ENCODE assay signal across 23 cellular contexts in genomic region chr20:20566523-20566922, GRCh38.
DNase-seq lines count a peak whose midpoint lies in the region; ATAC-seq, FAIRE-seq and TF ChIP-seq lines count a peak whose summit lies in the region.
"Had no signal": no experiment of that assay in that cellular context is flagged by ENCODE, and none has a peak within 500 bp of the region (broad histone marks: within the 10 kb centered on the region; RNA-seq: fewer than 3 reads in every experiment).

No MANE protein-coding gene starts in this region.

- H3K4me1 Mint-ChIP-seq in Caco-2 (ENCODE audit: low read depth, unreplicated experiment) = no peaks in the 10 kb centered on the region
- no peaks in the 10 kb centered on the region for H3K4me1 Mint-ChIP-seq in chondrocyte (ENCODE audit: low read depth)

- TF ChIP-seq CTCF in Caco-2 (IDR thresholded peaks at IDR 0.05; ENCODE audit: insufficient read depth in 1 of 2, low read depth in 1 of 2, low read length in 1 of 2, severe bottlenecking in 1 of 2, unreplicated experiment in 1 of 2) = no peak
- no peak for TF ChIP-seq CTCF in pancreas (IDR thresholded peaks at IDR 0.05)
- TF ChIP-seq CTCF in PC-9 (conservative IDR thresholded peaks at IDR 0.05) = no peak
- no peak for TF ChIP-seq CTCF in testis (IDR thresholded peaks at IDR 0.05)
- TF ChIP-seq CTCF in chondrocyte (IDR thresholded peaks at IDR 0.05) = no peak

- H3K36me3 Mint-ChIP-seq in Caco-2 (ENCODE audit: insufficient read depth, unreplicated experiment) (no peaks in the 10 kb centered on the region), chondrocyte (ENCODE audit: low read depth) (peaks cover 2% of the 10 kb centered on the region)

- H3K27me3 ChIP-seq in Caco-2 (replicated peaks; ENCODE audit: control insufficient read depth, insufficient read depth, low read length) = no peaks in the 10 kb centered on the region
- no peaks in the 10 kb centered on the region for H3K27me3 ChIP-seq in pancreas
- H3K27me3 ChIP-seq in PC-9 (ENCODE audit: insufficient read depth, low read depth) = no peaks in the 10 kb centered on the region
- no peaks in the 10 kb centered on the region for H3K27me3 ChIP-seq in testis
- H3K27me3 ChIP-seq: Peyer's patch had no signal

- no peak overlapping the region for H3K4me3 ChIP-seq in Caco-2 (ENCODE audit: low read depth, low read length)
- no peak overlapping the region for H3K4me3 ChIP-seq in pancreas
- no peak overlapping the region for H3K4me3 ChIP-seq in PC-9
- H3K4me3 ChIP-seq in testis = no peak overlapping the region
- H3K4me3 ChIP-seq: Peyer's patch had no signal

- no peaks in the 10 kb centered on the region for H4K20me1 ChIP-seq in PC-9 (ENCODE audit: insufficient read depth)

- no peaks in the 10 kb centered on the region for H3K79me2 ChIP-seq in PC-9 (ENCODE audit: low read depth)

- peak; percentile 77 to 90 (median 82) for ATAC-seq in pancreas
- ATAC-seq: CD8-positive, alpha-beta T cell; SK-N-SH treated with all-trans-retinoic acid at 6 μM for 48 hours had no signal

- no peaks in the 10 kb centered on the region for H3K9me3 ChIP-seq in Caco-2
- no peaks in the 10 kb centered on the region for H3K9me3 ChIP-seq in pancreas
- no peaks in the 10 kb centered on the region for H3K9me3 ChIP-seq in PC-9 (ENCODE audit: insufficient read depth, low read depth)
- no peaks in the 10 kb centered on the region for H3K9me3 ChIP-seq in testis
- H3K9me3 ChIP-seq: Peyer's patch had no signal

- H3K9me2 ChIP-seq in PC-9 (ENCODE audit: insufficient read depth) = 0 out of 2 replicates have a peak, but pooled peaks cover 3% of the 10 kb centered on the region

- WGBS in pancreas, 2 donors = 13 to 19% methylated on average over 1 of the region's 1 CpG
- WGBS in testis, 2 donors = 72 to 79% methylated on average over 1 of the region's 1 CpG

- peaks cover 18% of the 10 kb centered on the region for H3K4me1 ChIP-seq in Caco-2
- H3K4me1 ChIP-seq in pancreas = peaks cover 0 to 16% (median 16%) of the 10 kb centered on the region in 3 donors
- H3K4me1 ChIP-seq in PC-9 (replicated peaks; ENCODE audit: insufficient read depth) = no peaks in the 10 kb centered on the region
- no peaks in the 10 kb centered on the region for H3K4me1 ChIP-seq in testis

- BruUV-seq in Caco-2 (replicated peaks; lab: Mats Ljungman, UMichigan) (no TSS peak), PC-9 (replicated peaks; lab: Mats Ljungman, UMichigan) (no TSS peak)

- H3K27ac ChIP-seq in pancreas = no peak overlapping the region
- H3K27ac ChIP-seq in PC-9 = no peak overlapping the region
- H3K27ac ChIP-seq in testis = no peak overlapping the region
- H3K27ac ChIP-seq: HL-60, Peyer's patch had no signal

- TF ChIP-seq POLR2A in testis (IDR thresholded peaks at IDR 0.05) = no peak

- H3K4me2 ChIP-seq in PC-9 = no peak overlapping the region

- DNase-seq in Caco-2 (peak in 1 of 2 experiments; percentile 48), HuH-7 (ENCODE audit: low spot score) (peak; percentile 28), kidney tubule cell (ENCODE audit: low spot score) (peak; percentile 4), pancreas (no peak), PC-9 (no peak), testis (no peak), chondrocyte (ENCODE audit: low spot score) (no peak)
- DNase-seq: AML-193; CD8-positive, alpha-beta T cell; DMS79; GOT3; HCEC 1CT; KG1; NCI-H1092; NCI-H1436; NCI-H187 treated with DMSO at 0.1 percent for 48 hours; NCI-H2107; NCI-H2227 treated with DMSO at 0.1 percent for 48 hours; NCI-H510A; NCI-H748 treated with DMSO at 0.1 percent for 48 hours; Peyer's patch had no signal

- H3F3A ChIP-seq in PC-9 (ENCODE audit: insufficient read depth, low read depth) = no peaks in the 10 kb centered on the region

- intact Hi-C loops in Caco-2 (cut with micrococcal nuclease; ENCODE audit: unreplicated experiment) (loop anchor here (1.0 to 5.0 kb wide), 2 partner anchors 18 to 49 kb away; no protein-coding TSS in a partner anchor), pancreas (cut with DNase I) (loop anchor here in 1 of 3 donors (10.0 kb wide), 1 partner anchor 202 kb away; the partner anchor contains the start of gene INSM1), PC-9 (cut with micrococcal nuclease; ENCODE audit: unreplicated experiment) (no loop called here), testis (cut with DNase I; ENCODE audit: low total_unique reads) (loop anchor here (10.0 kb wide), 1 partner anchor 192 kb away; no protein-coding TSS in a partner anchor)

- H3K4me3 Mint-ChIP-seq in Caco-2 (ENCODE audit: unreplicated experiment) (no peak overlapping the region), chondrocyte (ENCODE audit: unreplicated experiment) (no peak overlapping the region)
- H3K4me3 Mint-ChIP-seq: CD8-positive, alpha-beta T cell had no signal

- H3K27me3 Mint-ChIP-seq in Caco-2 (ENCODE audit: insufficient read depth, unreplicated experiment) (no peaks in the 10 kb centered on the region), chondrocyte (ENCODE audit: low read depth) (no peaks in the 10 kb centered on the region)

- H3K36me3 ChIP-seq in Caco-2 (ENCODE audit: control insufficient read depth, insufficient read depth, low read length) (no peaks in the 10 kb centered on the region), pancreas (peaks cover 0 to 13% (median 0%) of the 10 kb centered on the region in 3 donors), PC-9 (ENCODE audit: low read depth) (no peaks in the 10 kb centered on the region), testis (ENCODE audit: low read depth, missing control alignments) (no peaks in the 10 kb centered on the region)

- CTCF ChIA-PET in Caco-2 (lab: Charles Lee) (interaction anchor here (1.0 to 1.8 kb wide), 2 partner anchors 9 to 27 kb away, joined by 3 to 6 read pairs; no protein-coding TSS in a partner anchor), PC-9 (lab: Charles Lee) (no interaction called here)

- peak overlapping the region; percentile 67 for H3K27ac Mint-ChIP-seq in Caco-2 (ENCODE audit: unreplicated experiment)
- H3K27ac Mint-ChIP-seq in chondrocyte (ENCODE audit: unreplicated experiment) = no peak overlapping the region
- H3K27ac Mint-ChIP-seq: CD8-positive, alpha-beta T cell had no signal

- H3K9me3 Mint-ChIP-seq in Caco-2 (ENCODE audit: unreplicated experiment) (no peaks in the 10 kb centered on the region), chondrocyte (ENCODE audit: low read depth) (no peaks in the 10 kb centered on the region)
- H3K9me3 Mint-ChIP-seq: CD8-positive, alpha-beta T cell had no signal

- no peak for FAIRE-seq in pancreas (lab: Jason Lieb, UNC)

- H2AFZ ChIP-seq in PC-9 = no peak overlapping the region

- POLR2A ChIA-PET in Caco-2 (lab: Charles Lee) (no interaction called here), PC-9 (lab: Charles Lee; ENCODE audit: unreplicated experiment) (no interaction called here)

Comparison
In these comparisons a context has a peak if more than half of its experiments do, and no peak if none do; other contexts are left out.
1. DNase-seq: peak in HuH-7 (single experiment) and kidney tubule cell (single experiment); none in pancreas (0 of 6), PC-9 (0 of 2), testis (single experiment) and chondrocyte (single experiment).